Comparison of ENCODE assay signal across 15 cellular contexts in the genomic region with DNA sequence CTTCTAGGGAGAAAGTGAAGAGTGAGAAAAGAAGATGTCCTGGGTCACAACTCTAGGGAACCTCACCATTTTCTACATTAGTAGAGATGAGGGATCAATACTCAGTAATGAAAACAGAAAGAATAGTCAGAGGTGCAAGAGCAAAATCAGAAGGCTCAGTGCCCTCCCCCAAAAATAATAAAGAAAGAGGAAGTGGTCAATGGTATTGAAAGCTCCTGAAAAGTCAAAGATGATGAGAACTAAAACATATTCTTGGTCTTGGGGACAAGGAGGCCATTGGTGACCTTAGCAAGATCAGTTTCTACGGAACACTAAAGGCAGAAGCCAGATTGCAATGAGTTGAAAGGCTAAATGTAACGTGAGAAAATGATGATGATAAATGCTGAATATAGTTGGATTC. TPM values are rescaled to one million over a fixed set of nuclear protein-coding genes. Genes with fewer than 3 reads are reported as not detected.
DNase-seq lines count a peak whose midpoint lies in the region; ATAC-seq and TF ChIP-seq lines count a peak whose summit lies in the region.
"Had no signal": no experiment of that assay in that cellular context is flagged by ENCODE, and none has a peak within 500 bp of the region (broad histone marks: within the 10 kb centered on the region; RNA-seq: fewer than 3 reads in every experiment).

No MANE protein-coding gene starts in this region.

- no peaks in the 10 kb centered on the region for H3K36me3 ChIP-seq in MG63

- no peak overlapping the region for H3K27ac Mint-ChIP-seq in nephron progenitor cell
- H3K27ac Mint-ChIP-seq: activated naive CD8-positive, alpha-beta T cell; naive thymus-derived CD8-positive, alpha-beta T cell had no signal

- no peaks in the 10 kb centered on the region for H3K9me3 Mint-ChIP-seq in nephron progenitor cell

- ATAC-seq in GM18505 (IDR thresholded peaks at IDR 0.05; ENCODE audit: unreplicated experiment): peak; percentile 54
- ATAC-seq in GM21367 (IDR thresholded peaks at IDR 0.05; ENCODE audit: unreplicated experiment): peak; percentile 57
- peak; percentile 47 for ATAC-seq in HG03045 (IDR thresholded peaks at IDR 0.05; ENCODE audit: unreplicated experiment)
- ATAC-seq: naive thymus-derived CD8-positive, alpha-beta T cell; sciatic nerve had no signal

- TF ChIP-seq CTCF in NB4 (IDR thresholded peaks at IDR 0.05; ENCODE audit: low read depth, low read length) (no peak), nephron progenitor cell (IDR thresholded peaks at IDR 0.05) (no peak)

- DNase-seq in NB4 (ENCODE audit: low read depth) (peak; percentile 64), nephron progenitor cell (no peak), HK-2 (ENCODE audit: unreplicated experiment) (no peak), MG63 (no peak), mucosa of gallbladder (ENCODE audit: low spot score) (no peak)
- DNase-seq: GDM1; kidney; naive thymus-derived CD8-positive, alpha-beta T cell; NCI-H187 treated with DMSO at 0.1 percent for 48 hours had no signal

- H3K4me1 Mint-ChIP-seq in nephron progenitor cell: peaks cover 26% of the 10 kb centered on the region

- H3K4me3 ChIP-seq in NB4 (ENCODE audit: low read depth, low read length) (no peak overlapping the region), MG63 (no peak overlapping the region)

- no peaks in the 10 kb centered on the region for H3K9me3 ChIP-seq in MG63

- no peaks in the 10 kb centered on the region for H3K27me3 Mint-ChIP-seq in nephron progenitor cell (ENCODE audit: low read depth, poor library complexity)
- H3K27me3 Mint-ChIP-seq: activated naive CD8-positive, alpha-beta T cell; naive thymus-derived CD8-positive, alpha-beta T cell had no signal

- H3K4me3 Mint-ChIP-seq in nephron progenitor cell: no peak overlapping the region
- H3K4me3 Mint-ChIP-seq: activated naive CD8-positive, alpha-beta T cell; naive thymus-derived CD8-positive, alpha-beta T cell had no signal

- H3K36me3 Mint-ChIP-seq in nephron progenitor cell (ENCODE audit: low read depth): peaks cover 5% of the 10 kb centered on the region
- H3K36me3 Mint-ChIP-seq: activated naive CD8-positive, alpha-beta T cell; naive thymus-derived CD8-positive, alpha-beta T cell had no signal

- no peaks in the 10 kb centered on the region for H3K27me3 ChIP-seq in MG63

- TF ChIP-seq POLR2A in GM18505 (IDR thresholded peaks at IDR 0.05; ENCODE audit: borderline replicate concordance, extremely low read depth, insufficient read depth, insufficient read length) (no peak), NB4 (IDR thresholded peaks at IDR 0.05; ENCODE audit: extremely low read depth, insufficient read length) (no peak)

RNA-seq across cellular contexts. Expression of a gene that starts 24.5 kb away (rescaled TPM):
- total RNA-seq in MG63 (2014; rRNA removed; shearing (Covaris generic); ENCODE audit: low replicate concordance): 95.6 and 123 TPM in 2 replicates
- 38.2 TPM for total RNA-seq in mucosa of gallbladder
- total RNA-seq: OCI-LY7 had no signal
